ENCODE assay signal across 11 cellular contexts in genomic region chr12:67541625-67541991, GRCh38.
DNase-seq lines count a peak whose midpoint lies in the region; ATAC-seq and TF ChIP-seq lines count a peak whose summit lies in the region.
"Had no signal": no experiment of that assay in that cellular context is flagged by ENCODE, and none has a peak within 500 bp of the region (broad histone marks: within the 10 kb centered on the region; RNA-seq: fewer than 3 reads in every experiment).

No MANE protein-coding gene starts in this region.

- peak; percentile 40 for ATAC-seq in GM21723 (IDR thresholded peaks at IDR 0.05; ENCODE audit: unreplicated experiment)
- no peak for ATAC-seq in HG03139 (IDR thresholded peaks at IDR 0.05; ENCODE audit: unreplicated experiment)
- ATAC-seq: left colon had no signal

- POLR2A ChIA-PET in activated CD4-positive, alpha-beta memory T cell treated with anti-CD3 and anti-CD28 coated beads for 36 hours (lab: Charles Lee), result no interaction called here
- POLR2A ChIA-PET in activated CD4-positive, alpha-beta memory T cell treated with anti-CD3 and anti-CD28 coated beads, Interleukin-2, amount 10 ng/mL, durations not matched to agents 7 days and 5 days (lab: Charles Lee), result no interaction called here

- H3K27me3 Mint-ChIP-seq in activated CD4-positive, alpha-beta memory T cell treated with anti-CD3 and anti-CD28 coated beads for 36 hours, result no peaks in the 10 kb centered on the region
- no peaks in the 10 kb centered on the region for H3K27me3 Mint-ChIP-seq in activated CD4-positive, alpha-beta memory T cell treated with anti-CD3 and anti-CD28 coated beads, Interleukin-2, amount 10 ng/mL, durations not matched to agents 7 days and 5 days
- no peaks in the 10 kb centered on the region for H3K27me3 Mint-ChIP-seq in mesothelial cell of epicardium (ENCODE audit: low read depth)
- peaks cover 0 to 3% (median 2%) of the 10 kb centered on the region in 3 donors for H3K27me3 Mint-ChIP-seq in CD14-positive monocyte (ENCODE audit: low read depth in 3 of 3)
- H3K27me3 Mint-ChIP-seq in activated T-helper 2 cell treated with anti-CD3 and anti-CD28 coated beads, Interferon-gamma antibody, Interleukin-2, Interleukin-4, amounts not matched to agents 10 μg/mL and 5 μg/mL and 100 μg/mL, durations not matched to agents 14 hours and 24 hours and 36 hours (ENCODE audit: low read depth), result peaks cover 3% of the 10 kb centered on the region

- no peaks in the 10 kb centered on the region for H3K9me3 Mint-ChIP-seq in activated CD4-positive, alpha-beta memory T cell treated with anti-CD3 and anti-CD28 coated beads for 36 hours
- H3K9me3 Mint-ChIP-seq in activated CD4-positive, alpha-beta memory T cell treated with anti-CD3 and anti-CD28 coated beads, Interleukin-2, amount 10 ng/mL, durations not matched to agents 7 days and 5 days, result peaks cover 2% of the 10 kb centered on the region
- H3K9me3 Mint-ChIP-seq in mesothelial cell of epicardium (no peaks in the 10 kb centered on the region), CD14-positive monocyte (peaks cover 0 to 4% (median 0%) of the 10 kb centered on the region in 7 donors)
- H3K9me3 Mint-ChIP-seq in activated T-helper 2 cell treated with anti-CD3 and anti-CD28 coated beads, Interferon-gamma antibody, Interleukin-2, Interleukin-4, amounts not matched to agents 10 μg/mL and 5 μg/mL and 100 μg/mL, durations not matched to agents 14 hours and 24 hours and 36 hours, result no peaks in the 10 kb centered on the region

- no peaks in the 10 kb centered on the region for H3K36me3 Mint-ChIP-seq in activated CD4-positive, alpha-beta memory T cell treated with anti-CD3 and anti-CD28 coated beads for 36 hours
- H3K36me3 Mint-ChIP-seq in activated CD4-positive, alpha-beta memory T cell treated with anti-CD3 and anti-CD28 coated beads, Interleukin-2, amount 10 ng/mL, durations not matched to agents 7 days and 5 days (ENCODE audit: low read depth), result no peaks in the 10 kb centered on the region
- H3K36me3 Mint-ChIP-seq in mesothelial cell of epicardium (no peaks in the 10 kb centered on the region), CD14-positive monocyte (no peaks in the 10 kb centered on the region)
- H3K36me3 Mint-ChIP-seq in activated T-helper 2 cell treated with anti-CD3 and anti-CD28 coated beads, Interferon-gamma antibody, Interleukin-2, Interleukin-4, amounts not matched to agents 10 μg/mL and 5 μg/mL and 100 μg/mL, durations not matched to agents 14 hours and 24 hours and 36 hours (ENCODE audit: low read depth), result no peaks in the 10 kb centered on the region

- peak overlapping the region; percentile 34 for H3K27ac Mint-ChIP-seq in activated CD4-positive, alpha-beta memory T cell treated with anti-CD3 and anti-CD28 coated beads for 36 hours
- H3K27ac Mint-ChIP-seq in activated CD4-positive, alpha-beta memory T cell treated with anti-CD3 and anti-CD28 coated beads, Interleukin-2, amount 10 ng/mL, durations not matched to agents 7 days and 5 days, result no peak overlapping the region
- H3K27ac Mint-ChIP-seq in mesothelial cell of epicardium (peak overlapping the region; percentile 60), CD14-positive monocyte (no peak overlapping the region)
- H3K27ac Mint-ChIP-seq in activated T-helper 2 cell treated with anti-CD3 and anti-CD28 coated beads, Interferon-gamma antibody, Interleukin-2, Interleukin-4, amounts not matched to agents 10 μg/mL and 5 μg/mL and 100 μg/mL, durations not matched to agents 14 hours and 24 hours and 36 hours, result no peak overlapping the region

- intact Hi-C loops in activated CD4-positive, alpha-beta memory T cell treated with anti-CD3 and anti-CD28 coated beads for 36 hours (cut with micrococcal nuclease), result no loop called here
- intact Hi-C loops in CD14-positive monocyte (cut with micrococcal nuclease), result no loop called here
- intact Hi-C loops in activated T-helper 2 cell treated with anti-CD3 and anti-CD28 coated beads, Interferon-gamma antibody, Interleukin-2, Interleukin-4, amounts not matched to agents 10 μg/mL and 5 μg/mL and 100 μg/mL, durations not matched to agents 14 hours and 24 hours and 36 hours (cut with micrococcal nuclease), result no loop called here

- no peak for DNase-seq in activated CD4-positive, alpha-beta memory T cell treated with anti-CD3 and anti-CD28 coated beads for 36 hours
- DNase-seq in activated CD4-positive, alpha-beta memory T cell treated with anti-CD3 and anti-CD28 coated beads, Interleukin-2, amount 10 ng/mL, durations not matched to agents 7 days and 5 days, result no peak
- DNase-seq in NCI-H510A (lab: John Stamatoyannopoulos, UW) (peak; percentile 53), mesothelial cell of epicardium (ENCODE audit: low spot score in 2 of 2, unreplicated experiment in 2 of 2) (peak; percentile 53 to 61), CD14-positive monocyte (ENCODE audit: low spot score) (no peak)
- DNase-seq in activated T-helper 2 cell treated with anti-CD3 and anti-CD28 coated beads, Interferon-gamma antibody, Interleukin-2, Interleukin-4, amounts not matched to agents 10 μg/mL and 5 μg/mL and 100 μg/mL, durations not matched to agents 14 hours and 24 hours and 36 hours (ENCODE audit: low spot score), result no peak
- DNase-seq: left colon, NCI-H1048, posterior cingulate gyrus had no signal

- H3K4me3 Mint-ChIP-seq in activated CD4-positive, alpha-beta memory T cell treated with anti-CD3 and anti-CD28 coated beads for 36 hours, result no peak overlapping the region
- H3K4me3 Mint-ChIP-seq in activated CD4-positive, alpha-beta memory T cell treated with anti-CD3 and anti-CD28 coated beads, Interleukin-2, amount 10 ng/mL, durations not matched to agents 7 days and 5 days, result no peak overlapping the region
- H3K4me3 Mint-ChIP-seq in mesothelial cell of epicardium (no peak overlapping the region), CD14-positive monocyte (no peak overlapping the region)
- H3K4me3 Mint-ChIP-seq in activated T-helper 2 cell treated with anti-CD3 and anti-CD28 coated beads, Interferon-gamma antibody, Interleukin-2, Interleukin-4, amounts not matched to agents 10 μg/mL and 5 μg/mL and 100 μg/mL, durations not matched to agents 14 hours and 24 hours and 36 hours (ENCODE audit: low read depth), result no peak overlapping the region

- CTCF ChIA-PET in activated CD4-positive, alpha-beta memory T cell treated with anti-CD3 and anti-CD28 coated beads for 36 hours (lab: Charles Lee), result no interaction called here
- CTCF ChIA-PET in activated CD4-positive, alpha-beta memory T cell treated with anti-CD3 and anti-CD28 coated beads, Interleukin-2, amount 10 ng/mL, durations not matched to agents 7 days and 5 days (lab: Charles Lee), result no interaction called here

- H3K4me1 Mint-ChIP-seq in activated CD4-positive, alpha-beta memory T cell treated with anti-CD3 and anti-CD28 coated beads for 36 hours (ENCODE audit: low read depth), result peaks cover 30% of the 10 kb centered on the region
- H3K4me1 Mint-ChIP-seq in activated CD4-positive, alpha-beta memory T cell treated with anti-CD3 and anti-CD28 coated beads, Interleukin-2, amount 10 ng/mL, durations not matched to agents 7 days and 5 days, result peaks cover 4% of the 10 kb centered on the region
- H3K4me1 Mint-ChIP-seq in mesothelial cell of epicardium, result peaks cover 26% of the 10 kb centered on the region
- no peaks in the 10 kb centered on the region for H3K4me1 Mint-ChIP-seq in CD14-positive monocyte
- H3K4me1 Mint-ChIP-seq in activated T-helper 2 cell treated with anti-CD3 and anti-CD28 coated beads, Interferon-gamma antibody, Interleukin-2, Interleukin-4, amounts not matched to agents 10 μg/mL and 5 μg/mL and 100 μg/mL, durations not matched to agents 14 hours and 24 hours and 36 hours (ENCODE audit: low read depth), result peaks cover 8% of the 10 kb centered on the region

- TF ChIP-seq CTCF in mesothelial cell of epicardium (IDR thresholded peaks at IDR 0.05; ENCODE audit: unreplicated experiment) (no peak), CD14-positive monocyte (IDR thresholded peaks at IDR 0.05) (no peak)

Comparison
In these comparisons a context has a peak if more than half of its experiments do, and no peak if none do; other contexts are left out.
1. H3K27ac Mint-ChIP-seq: peak in activated CD4-positive, alpha-beta memory T cell treated with anti-CD3 and anti-CD28 coated beads for 36 hours (single experiment) and mesothelial cell of epicardium (single experiment); none in activated CD4-positive, alpha-beta memory T cell treated with anti-CD3 and anti-CD28 coated beads, Interleukin-2, amount 10 ng/mL, durations not matched to agents 7 days and 5 days (single experiment), CD14-positive monocyte (0 of 7) and activated T-helper 2 cell treated with anti-CD3 and anti-CD28 coated beads, Interferon-gamma antibody, Interleukin-2, Interleukin-4, amounts not matched to agents 10 μg/mL and 5 μg/mL and 100 μg/mL, durations not matched to agents 14 hours and 24 hours and 36 hours (single experiment).
2. DNase-seq: peak in NCI-H510A (single experiment) and mesothelial cell of epicardium (2 of 2); none in activated CD4-positive, alpha-beta memory T cell treated with anti-CD3 and anti-CD28 coated beads for 36 hours (single experiment), activated CD4-positive, alpha-beta memory T cell treated with anti-CD3 and anti-CD28 coated beads, Interleukin-2, amount 10 ng/mL, durations not matched to agents 7 days and 5 days (single experiment), CD14-positive monocyte (single experiment) and activated T-helper 2 cell treated with anti-CD3 and anti-CD28 coated beads, Interferon-gamma antibody, Interleukin-2, Interleukin-4, amounts not matched to agents 10 μg/mL and 5 μg/mL and 100 μg/mL, durations not matched to agents 14 hours and 24 hours and 36 hours (single experiment).